In the genomic region with DNA sequence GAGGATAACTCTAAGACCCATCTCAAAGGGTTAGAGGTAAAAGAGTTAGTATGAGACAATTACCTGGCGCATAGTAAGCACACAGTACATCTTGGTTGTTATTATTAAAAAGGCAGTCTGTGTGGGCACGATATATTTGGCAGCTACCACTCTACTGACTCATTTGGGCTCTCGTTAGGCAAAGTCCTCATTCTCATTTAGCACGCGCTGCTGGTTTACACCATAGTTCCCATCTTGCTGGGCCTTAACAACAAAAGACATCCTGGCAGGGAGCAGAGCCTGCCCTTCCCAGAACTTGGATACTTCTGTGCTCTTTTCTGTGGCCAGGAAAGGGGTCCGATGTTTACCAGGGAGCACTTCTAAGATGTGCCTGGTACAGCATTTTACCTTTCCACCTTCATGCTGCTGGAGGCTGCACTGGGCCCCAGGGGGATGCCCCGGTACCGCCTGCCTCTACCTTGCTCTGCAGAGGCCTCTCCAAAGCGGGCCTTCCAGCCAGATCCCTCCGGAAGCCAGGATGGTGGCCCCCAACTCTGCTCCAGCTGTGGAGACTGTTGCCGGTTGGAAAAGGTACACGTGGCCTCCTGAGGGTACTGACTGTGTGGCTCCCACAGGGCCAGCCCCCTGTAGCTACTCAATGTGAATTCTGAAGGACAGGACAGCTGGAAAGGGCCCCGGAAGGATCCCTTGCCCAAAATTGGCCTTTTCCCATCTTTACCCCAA, we compare ENCODE assay signal across 20 cellular contexts. TPM values are rescaled to one million over a fixed set of nuclear protein-coding genes. Genes with fewer than 3 reads are reported as not detected.
DNase-seq lines count a peak whose midpoint lies in the region; ATAC-seq and TF ChIP-seq lines count a peak whose summit lies in the region.
"Had no signal": no experiment of that assay in that cellular context is flagged by ENCODE, and none has a peak within 500 bp of the region (broad histone marks: within the 10 kb centered on the region; RNA-seq: fewer than 3 reads in every experiment).

No MANE protein-coding gene starts in this region.

- in situ Hi-C loops in astrocyte of the spinal cord (cut with HindIII; ENCODE audit: low sequenced_read_pairs) = no loop called here

- no peaks in the 10 kb centered on the region for H3K36me3 ChIP-seq in HEK293 (ENCODE audit: control insufficient read depth in 2 of 2, insufficient read depth in 1 of 2, low read length in 2 of 2)
- peaks cover 22% of the 10 kb centered on the region for H3K36me3 ChIP-seq in mesodermal cell (ENCODE audit: control insufficient read depth, insufficient read depth, low read length)
- H3K36me3 ChIP-seq: ascending aorta, gastrocnemius medialis, prostate gland had no signal

- POLR2A ChIA-PET in HEK293 (lab: Yijun Ruan, JAX) = no interaction called here

- no peak for TF ChIP-seq CTCF in HEK293 (tag by site-specific recombination; IDR thresholded peaks at IDR 0.05)
- no peak for TF ChIP-seq CTCF in astrocyte of the spinal cord (IDR thresholded peaks at IDR 0.05; ENCODE audit: low read depth, low read length)

- H3K9me3 ChIP-seq in HEK293 (ENCODE audit: control insufficient read depth, insufficient read depth, low read depth, low read length) = no peaks in the 10 kb centered on the region
- no peaks in the 10 kb centered on the region for H3K9me3 ChIP-seq in mesodermal cell (ENCODE audit: control insufficient read depth, low read length)
- H3K9me3 ChIP-seq: ascending aorta, gastrocnemius medialis, prostate gland had no signal

- CTCF ChIA-PET in HEK293 (lab: Yijun Ruan, JAX) = interaction anchor here (0.9 kb wide), 1 partner anchor 14 kb away, joined by 3 read pairs; no protein-coding TSS in a partner anchor

- H3K27ac ChIP-seq in HEK293 (ENCODE audit: extremely low read depth, low read depth, low read length) = no peak overlapping the region
- peak overlapping the region; percentile 73 for H3K27ac ChIP-seq in mesodermal cell (ENCODE audit: low read depth, low read length, severe bottlenecking)
- H3K27ac ChIP-seq: HL-60, prostate gland, RWPE1 had no signal

- DNase-seq in astrocyte of the spinal cord (ENCODE audit: low read depth, low spot score) = peak; percentile 36
- DNase-seq in ureter (ENCODE audit: low spot score) = peak; percentile 32
- no peak for DNase-seq in stimulated activated CD4-positive, alpha-beta T cell treated with anti-CD3 and anti-CD28 coated beads, Interleukin-2, amount 100 ng/mL, for 24 hours
- DNase-seq: activated CD4-positive, alpha-beta T cell treated with anti-CD3 and anti-CD28 coated beads, Interleukin-2, amount 10 ng/mL, durations not matched to agents 24 days and 14 days; COR-L47; effector CD8-positive, alpha-beta T cell; gastrocnemius medialis; GF-D8; Karpas-422; NCI-H1930; NCI-H69; stimulated activated CD4-positive, alpha-beta T cell treated with anti-CD3 and anti-CD28 coated beads, Interleukin-1b, Interleukin-23, amount 100 ng/mL, for 48 hours had no signal

- ATAC-seq in GM19455 (IDR thresholded peaks at IDR 0.05; ENCODE audit: unreplicated experiment) = no peak
- no peak for ATAC-seq in HG02870 (IDR thresholded peaks at IDR 0.05; ENCODE audit: unreplicated experiment)

- H3K4me3 ChIP-seq in HEK293 (ENCODE audit: low read depth, low read length) (no peak overlapping the region), astrocyte of the spinal cord (ENCODE audit: low read depth, low read length) (no peak overlapping the region), mesodermal cell (ENCODE audit: extremely low read depth, insufficient read depth, low read length, poor library complexity, severe bottlenecking) (no peak overlapping the region)
- H3K4me3 ChIP-seq: ascending aorta, gastrocnemius medialis, prostate gland had no signal

- H3K4me1 ChIP-seq in HEK293 (ENCODE audit: control insufficient read depth, insufficient read depth, low read length) = no peaks in the 10 kb centered on the region; the same call in 1 of the 2 replicates
- H3K4me1 ChIP-seq in mesodermal cell (ENCODE audit: control insufficient read depth, insufficient read depth, low read length, poor library complexity, severe bottlenecking) = peaks cover 12% of the 10 kb centered on the region
- H3K4me1 ChIP-seq: ascending aorta, gastrocnemius medialis, prostate gland had no signal

- 83 to 88% methylated on average over 11 to 12 of the region's 13 CpGs for WGBS in mesodermal cell (ENCODE audit: insufficient coverage in 2 of 2), 2 experiments

TF ChIP-seq in HEK293, 187 proteins besides CTCF, POLR2A, EP300 and RAD21:
- TF ChIP-seq GLIS2 (tag by site-specific recombination; IDR thresholded peaks at IDR 0.05) = no peak
- TF ChIP-seq SP3 (tag by site-specific recombination; IDR thresholded peaks at IDR 0.05) = no peak
- no peak for TF ChIP-seq ZNF514 (tag by site-specific recombination; IDR thresholded peaks at IDR 0.05)
- no peak for TF ChIP-seq TSHZ1 (tag by site-specific recombination; IDR thresholded peaks at IDR 0.05; ENCODE audit: borderline replicate concordance)
- no peak for TF ChIP-seq ZNF658 (tag by site-specific recombination; IDR thresholded peaks at IDR 0.05)
- peak; percentile 44; the same call in 1 of the 2 replicates for TF ChIP-seq ZIC2 (tag by site-specific recombination; IDR thresholded peaks at IDR 0.05)
- no peak for TF ChIP-seq YY2 (tag by site-specific recombination; IDR thresholded peaks at IDR 0.05)

RNA-seq across cellular contexts. Expression of gene GLI2, which starts 15.0 kb away (rescaled TPM):
- polyA plus RNA-seq in mesodermal cell (2013, experiment 1 of 2) = 20.8 TPM
- polyA plus RNA-seq in mesodermal cell (2013, experiment 2 of 2) = 16.2 TPM
- 9.8 TPM for total RNA-seq in ureter

Comparison
In these comparisons a context has a peak if more than half of its experiments do, and no peak if none do; other contexts are left out.
1. DNase-seq: peak in astrocyte of the spinal cord (single experiment) and ureter (single experiment); none in stimulated activated CD4-positive, alpha-beta T cell treated with anti-CD3 and anti-CD28 coated beads, Interleukin-2, amount 100 ng/mL, for 24 hours (0 of 2).